ENCODE assay signal across 8 cellular contexts in genomic region chrY:13704039-13704930, GRCh38. TPM values are rescaled to one million over a fixed set of nuclear protein-coding genes. Genes with fewer than 3 reads are reported as not detected.
DNase-seq lines count a peak whose midpoint lies in the region; ATAC-seq and TF ChIP-seq lines count a peak whose summit lies in the region.

No MANE protein-coding gene starts in this region.

- TF ChIP-seq CTCF in natural killer cell (IDR thresholded peaks at IDR 0.05) = no peak

- no peaks in the 10 kb centered on the region for H3K27me3 ChIP-seq in H7 (ENCODE audit: control insufficient read depth, insufficient read depth, low read length)

- H3K4me3 ChIP-seq in H7 (ENCODE audit: insufficient read depth, low read depth, low read length) = no peak overlapping the region

- peak in 2 of 3 donors; percentile 28 for ATAC-seq in natural killer cell
- ATAC-seq in HG03469 (IDR thresholded peaks at IDR 0.05; ENCODE audit: unreplicated experiment) = no peak

- DNase-seq in EL = peak; percentile 6
- DNase-seq in NCI-H2107 (lab: John Stamatoyannopoulos, UW) = peak; percentile 0
- peak; percentile 38 for DNase-seq in dermis blood vessel endothelial cell
- DNase-seq in natural killer cell = peak; percentile 16
- no peak for DNase-seq in SHP77 (lab: John Stamatoyannopoulos, UW)
- no peak for DNase-seq in NCI-H2227 (lab: John Stamatoyannopoulos, UW; ENCODE audit: unreplicated experiment)
- no peak for DNase-seq in H7

- H3K4me1 Mint-ChIP-seq in natural killer cell = peaks cover 0 to 15% of the 10 kb centered on the region in 2 donors

- H3K9me3 Mint-ChIP-seq in natural killer cell = no peaks in the 10 kb centered on the region

- intact Hi-C loops in natural killer cell (cut with micrococcal nuclease) = no loop called here

- no peaks in the 10 kb centered on the region for H3K36me3 Mint-ChIP-seq in natural killer cell

- peak overlapping the region in 1 of 2 donors; percentile 93 for H3K27ac Mint-ChIP-seq in natural killer cell

- no peaks in the 10 kb centered on the region for H3K27me3 Mint-ChIP-seq in natural killer cell (ENCODE audit: low read depth in 2 of 2)

- H3K4me3 Mint-ChIP-seq in natural killer cell = no peak overlapping the region

- no peaks in the 10 kb centered on the region for H3K36me3 ChIP-seq in H7 (replicated peaks; ENCODE audit: control insufficient read depth, insufficient read depth, low read length)

RNA-seq across cellular contexts. Expression of gene TMSB4Y, which starts 0.6 kb away (rescaled TPM):
- total RNA-seq in dermis blood vessel endothelial cell (0.88 TPM in 1 of 2 replicates, not detected in the other), natural killer cell (1 to 10 TPM in 2 of 3 donors, not detected in 1; 2.0 to 2.3 TPM)
- not detected in 2 replicates for total RNA-seq in H7 (2014; rRNA removed; shearing (Covaris generic))

Comparison
In these comparisons a context has a peak if more than half of its experiments do, and no peak if none do; other contexts are left out.
1. DNase-seq: peak in EL (single experiment), NCI-H2107 (single experiment), dermis blood vessel endothelial cell (single experiment) and natural killer cell (single experiment); none in SHP77 (0 of 2), NCI-H2227 (single experiment) and H7 (single experiment).